16 cellular contexts compared by ENCODE assay signal in the genomic region with DNA sequence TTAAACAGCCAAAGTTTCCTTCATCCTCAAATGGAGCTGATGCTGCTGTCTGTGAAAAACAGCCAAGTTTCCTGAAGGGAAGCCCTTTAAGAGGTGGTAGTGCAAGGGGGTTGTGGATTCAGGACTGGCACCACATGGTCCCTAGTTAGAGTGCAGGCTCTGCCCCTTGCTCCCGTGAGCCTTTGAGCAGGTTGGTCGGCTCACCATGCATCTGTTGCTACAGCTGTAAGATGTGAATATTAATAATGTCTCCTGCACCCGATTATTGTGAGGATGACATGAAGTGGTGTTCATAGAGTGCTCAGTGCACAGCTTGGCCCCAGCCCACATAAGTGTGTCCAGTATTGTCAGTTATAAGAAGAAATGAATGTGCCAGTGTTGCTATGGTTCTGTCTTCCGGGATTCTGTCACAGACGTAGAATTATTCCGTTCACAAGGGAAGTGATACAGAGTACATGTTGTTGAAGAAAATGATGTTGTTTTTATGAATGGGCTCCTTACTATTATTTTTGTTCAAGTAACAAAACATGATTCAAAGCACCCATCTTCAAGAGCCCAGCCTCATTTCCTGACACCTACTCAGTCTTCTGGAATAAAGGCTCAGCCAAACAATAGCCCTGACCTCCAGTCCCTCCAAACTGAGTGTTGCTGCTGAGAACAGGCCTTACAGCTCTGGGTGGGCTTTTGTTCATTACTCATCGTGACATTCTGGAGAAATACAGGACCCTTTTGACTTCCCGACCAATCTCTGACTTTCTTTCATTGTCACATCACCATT. TPM values are rescaled to one million over a fixed set of nuclear protein-coding genes. Genes with fewer than 3 reads are reported as not detected.
DNase-seq lines count a peak whose midpoint lies in the region; ATAC-seq and TF ChIP-seq lines count a peak whose summit lies in the region.
"Had no signal": no experiment of that assay in that cellular context is flagged by ENCODE, and none has a peak within 500 bp of the region (broad histone marks: within the 10 kb centered on the region; RNA-seq: fewer than 3 reads in every experiment).

No MANE protein-coding gene starts in this region.

- TF ChIP-seq CTCF in stomach (IDR thresholded peaks at IDR 0.05), result no peak

- no peak overlapping the region for H2BK15ac ChIP-seq in mesenchymal stem cell (ENCODE audit: low read depth, poor library complexity, severe bottlenecking)

- H3K27ac Mint-ChIP-seq in activated T-helper 17 cell treated with anti-CD3 and anti-CD28 coated beads, Interleukin-2, amount 50 U/mL, for 72 hours, result peak overlapping the region; percentile 28
- H3K27ac Mint-ChIP-seq: activated naive CD8-positive, alpha-beta T cell treated with anti-CD3 and anti-CD28 coated beads, Interleukin-2, amount 10 ng/mL, durations not matched to agents 7 days and 5 days; stimulated activated effector memory CD8-positive, alpha-beta T cell treated with anti-CD3 and anti-CD28 coated beads, Interleukin-12 subunit alpha, Interleukin-12 subunit beta, amount 100 ng/mL, for 72 hours had no signal

- peak overlapping the region in 1 of 2 experiments; percentile 4 for H3K4ac ChIP-seq in mesenchymal stem cell (ENCODE audit: low read depth in 1 of 2, low read length in 2 of 2)

- H3K9ac ChIP-seq in Karpas-422 (ENCODE audit: low read length), result peak overlapping the region; percentile 65
- H3K9ac ChIP-seq in mesenchymal stem cell (ENCODE audit: low read length), result peak overlapping the region; percentile 19

- H3K4me1 ChIP-seq in Karpas-422 (ENCODE audit: low read length) (peaks cover 72% of the 10 kb centered on the region), mesenchymal stem cell (ENCODE audit: control insufficient read depth, insufficient read depth, low read depth, low read length) (peaks cover 10% of the 10 kb centered on the region), stomach (peaks cover 0 to 54% (median 31%) of the 10 kb centered on the region in 4 donors)

- H3K4me3 ChIP-seq in Karpas-422 (ENCODE audit: low read length), result peak overlapping the region; percentile 3
- H3K4me3 ChIP-seq in mesenchymal stem cell (ENCODE audit: insufficient read depth in 1 of 2, low read depth in 1 of 2, low read length in 2 of 2), result no peak overlapping the region
- H3K4me3 ChIP-seq in stomach, result no peak overlapping the region
- H3K4me3 ChIP-seq: coronary artery, SJCRH30 had no signal

- 96% methylated on average over 7 of the region's 8 CpGs for WGBS in mesenchymal stem cell
- WGBS in stomach, 5 donors, result 66 to 80% (median 73%) methylated on average over 8 of the region's 8 CpGs

- no peaks in the 10 kb centered on the region; the same call in 1 of the 2 replicates for H3K36me3 ChIP-seq in Karpas-422 (ENCODE audit: insufficient read depth, low read length)
- H3K36me3 ChIP-seq in mesenchymal stem cell (ENCODE audit: control insufficient read depth in 1 of 2, insufficient read depth in 2 of 2, low read depth in 1 of 2, low read length in 2 of 2), result no peaks in the 10 kb centered on the region
- H3K36me3 ChIP-seq in stomach, result no peaks in the 10 kb centered on the region
- H3K36me3 ChIP-seq: SJCRH30 had no signal

- H3K79me1 ChIP-seq in mesenchymal stem cell (replicated peaks; ENCODE audit: low read length, poor library complexity, severe bottlenecking), result peaks cover 13% of the 10 kb centered on the region

- H3K4me2 ChIP-seq in Karpas-422 (ENCODE audit: low read depth, low read length, poor library complexity, severe bottlenecking) (peak overlapping the region; percentile 97), mesenchymal stem cell (ENCODE audit: low read length, poor library complexity, severe bottlenecking) (no peak overlapping the region)

- peak overlapping the region; percentile 3 to 54 for H3K18ac ChIP-seq in mesenchymal stem cell (ENCODE audit: low read depth in 1 of 2, low read length in 2 of 2)

- no peaks in the 10 kb centered on the region for H4K20me1 ChIP-seq in Karpas-422 (ENCODE audit: insufficient read depth, low read depth, low read length)

- H3K27me3 Mint-ChIP-seq in activated T-helper 17 cell treated with anti-CD3 and anti-CD28 coated beads, Interleukin-2, amount 50 U/mL, for 72 hours, result peaks cover 13% of the 10 kb centered on the region

- peak overlapping the region; percentile 58 for H3K4me3 Mint-ChIP-seq in activated T-helper 17 cell treated with anti-CD3 and anti-CD28 coated beads, Interleukin-2, amount 50 U/mL, for 72 hours
- H3K4me3 Mint-ChIP-seq: activated naive CD8-positive, alpha-beta T cell treated with anti-CD3 and anti-CD28 coated beads, Interleukin-2, amount 10 ng/mL, durations not matched to agents 7 days and 5 days; stimulated activated effector memory CD8-positive, alpha-beta T cell treated with anti-CD3 and anti-CD28 coated beads, Interleukin-12 subunit alpha, Interleukin-12 subunit beta, amount 100 ng/mL, for 72 hours had no signal

- H3K14ac ChIP-seq in mesenchymal stem cell (ENCODE audit: low read length in 2 of 2), result no peak overlapping the region

- H3K27ac ChIP-seq in Karpas-422 (ENCODE audit: low read length), result peak overlapping the region; percentile 99
- H3K27ac ChIP-seq in mesenchymal stem cell (ENCODE audit: low read length, poor library complexity, severe bottlenecking), result no peak overlapping the region
- H3K27ac ChIP-seq in stomach, result peak overlapping the region in 3 of 5 donors; percentile 81 to 87 (median 86)
- H3K27ac ChIP-seq: SJCRH30 had no signal

- TF ChIP-seq POLR2A in stomach (IDR thresholded peaks at IDR 0.05), result no peak

- H2AFZ ChIP-seq in Karpas-422 (ENCODE audit: low read length) (peak overlapping the region; percentile 77), mesenchymal stem cell (ENCODE audit: low read depth, low read length) (no peak overlapping the region)

- H2AK5ac ChIP-seq in mesenchymal stem cell (ENCODE audit: low read length, severe bottlenecking), result no peak overlapping the region

- peaks cover 34% of the 10 kb centered on the region for H3K4me1 Mint-ChIP-seq in activated T-helper 17 cell treated with anti-CD3 and anti-CD28 coated beads, Interleukin-2, amount 50 U/mL, for 72 hours

- H3K27me3 ChIP-seq in Karpas-422 (ENCODE audit: low read length) (no peaks in the 10 kb centered on the region), mesenchymal stem cell (ENCODE audit: control insufficient read depth in 1 of 2, insufficient read depth in 1 of 2, low read length in 2 of 2) (no peaks in the 10 kb centered on the region), stomach (no peaks in the 10 kb centered on the region)
- H3K27me3 ChIP-seq: SJCRH30 had no signal

- no peak overlapping the region for H4K91ac ChIP-seq in mesenchymal stem cell (ENCODE audit: low read length)

- intact Hi-C loops in stomach (cut with DNase I; ENCODE audit: low total_unique reads), result no loop called here

- ATAC-seq in activated T-helper 17 cell treated with anti-CD3 and anti-CD28 coated beads, Interleukin-2, amount 50 U/mL, for 72 hours (replicated peaks), result peak; percentile 64
- ATAC-seq: HepG2; stimulated activated effector memory CD8-positive, alpha-beta T cell treated with anti-CD3 and anti-CD28 coated beads, Interleukin-12 subunit alpha, Interleukin-12 subunit beta, amount 100 ng/mL, for 72 hours had no signal

- H3K9me3 Mint-ChIP-seq in activated T-helper 17 cell treated with anti-CD3 and anti-CD28 coated beads, Interleukin-2, amount 50 U/mL, for 72 hours, result no peaks in the 10 kb centered on the region
- H3K9me3 Mint-ChIP-seq: activated naive CD8-positive, alpha-beta T cell treated with anti-CD3 and anti-CD28 coated beads, Interleukin-2, amount 10 ng/mL, durations not matched to agents 7 days and 5 days; stimulated activated effector memory CD8-positive, alpha-beta T cell treated with anti-CD3 and anti-CD28 coated beads, Interleukin-12 subunit alpha, Interleukin-12 subunit beta, amount 100 ng/mL, for 72 hours had no signal

- no peaks in the 10 kb centered on the region for H3K36me3 Mint-ChIP-seq in activated T-helper 17 cell treated with anti-CD3 and anti-CD28 coated beads, Interleukin-2, amount 50 U/mL, for 72 hours (ENCODE audit: low read depth)
- H3K36me3 Mint-ChIP-seq: activated naive CD8-positive, alpha-beta T cell treated with anti-CD3 and anti-CD28 coated beads, Interleukin-2, amount 10 ng/mL, durations not matched to agents 7 days and 5 days; stimulated activated effector memory CD8-positive, alpha-beta T cell treated with anti-CD3 and anti-CD28 coated beads, Interleukin-12 subunit alpha, Interleukin-12 subunit beta, amount 100 ng/mL, for 72 hours had no signal

- no peak overlapping the region for H2BK120ac ChIP-seq in mesenchymal stem cell (ENCODE audit: low read depth, low read length)

- no peaks in the 10 kb centered on the region for H3K9me2 ChIP-seq in Karpas-422 (replicated peaks; ENCODE audit: insufficient read depth, low read length)

- no peak overlapping the region for H4K8ac ChIP-seq in mesenchymal stem cell (ENCODE audit: low read length)

- H3K9me3 ChIP-seq in Karpas-422 (ENCODE audit: low read length) (no peaks in the 10 kb centered on the region), mesenchymal stem cell (ENCODE audit: control insufficient read depth, low read length) (no peaks in the 10 kb centered on the region), stomach (no peaks in the 10 kb centered on the region)
- H3K9me3 ChIP-seq: SJCRH30 had no signal

- H3K79me2 ChIP-seq in Karpas-422 (ENCODE audit: low read length), result peaks cover 37% of the 10 kb centered on the region

- DNase-seq in Karpas-422, result peak; percentile 72
- no peak for DNase-seq in mesenchymal stem cell
- no peak for DNase-seq in stomach
- no peak for DNase-seq in pons (ENCODE audit: low spot score)
- DNase-seq in stimulated activated CD4-positive, alpha-beta T cell treated with anti-CD3 and anti-CD28 coated beads, Interleukin-4, amount 100 ng/mL, for 1 hour, result no peak
- no peak for DNase-seq in stimulated activated naive CD4-positive, alpha-beta T cell (lab: John Stamatoyannopoulos, UW)
- DNase-seq: activated naive CD8-positive, alpha-beta T cell treated with anti-CD3 and anti-CD28 coated beads, Interleukin-2, amount 10 ng/mL, durations not matched to agents 7 days and 5 days; foreskin melanocyte; NCI-H1105; NCI-H526 treated with DMSO at 0.1 percent for 48 hours; SJCRH30; stimulated activated CD4-positive, alpha-beta T cell treated with anti-CD3 and anti-CD28 coated beads, Interleukin-2, amount 100 ng/mL, for 24 hours had no signal

- peak overlapping the region in 1 of 2 experiments; percentile 82 for H2BK12ac ChIP-seq in mesenchymal stem cell (ENCODE audit: low read length in 2 of 2)

- no peak overlapping the region for H2BK5ac ChIP-seq in mesenchymal stem cell (ENCODE audit: low read depth, low read length, poor library complexity, severe bottlenecking)

- H3K23ac ChIP-seq in mesenchymal stem cell (ENCODE audit: low read length in 2 of 2), result no peak overlapping the region

- no peak for TF ChIP-seq EP300 in stomach (IDR thresholded peaks at IDR 0.05)

RNA-seq across cellular contexts. Expression of gene PKIG, which starts 2.9 kb away (rescaled TPM):
- total RNA-seq in Karpas-422 (2014; rRNA removed; shearing (Covaris generic); ENCODE audit: low replicate concordance), result 261 and 285 TPM in 2 replicates
- 10 to 100 TPM in 1 of 2 donors, 1 to 10 TPM in 1; 4.4 to 11.9 TPM for total RNA-seq in activated T-helper 17 cell treated with anti-CD3 and anti-CD28 coated beads, Interleukin-2, amount 50 U/mL, for 72 hours
- polyA plus RNA-seq in mesenchymal stem cell (2013, experiment 1 of 2), result 95.4 TPM
- 96.7 TPM for polyA plus RNA-seq in mesenchymal stem cell (2013, experiment 2 of 2)
- total RNA-seq in stomach, result 100 to 1,000 TPM in 1 of 5 donors, 10 to 100 TPM in 4; 17.4 to 113 (median 41.7) TPM
- 100 to 1,000 TPM in 1 of 3 donors, 10 to 100 TPM in 2; 52.0 to 124 (median 86.9) TPM for polyA plus RNA-seq in stomach

RNA-seq across cellular contexts. Expression of gene SERINC3, which starts 57.6 kb away (rescaled TPM):
- 63.2 and 84.8 TPM in 2 replicates for total RNA-seq in Karpas-422 (2014; rRNA removed; shearing (Covaris generic); ENCODE audit: low replicate concordance)
- total RNA-seq in activated T-helper 17 cell treated with anti-CD3 and anti-CD28 coated beads, Interleukin-2, amount 50 U/mL, for 72 hours, result 10 to 100 TPM; 68.7 to 86.8 TPM
- 154 TPM for polyA plus RNA-seq in mesenchymal stem cell (2013, experiment 1 of 2)
- polyA plus RNA-seq in mesenchymal stem cell (2013, experiment 2 of 2), result 162 TPM
- 100 to 1,000 TPM in 1 of 5 donors, 10 to 100 TPM in 3, 1 to 10 TPM in 1; 9.6 to 109 (median 84.6) TPM for total RNA-seq in stomach
- polyA plus RNA-seq in stomach, result 10 to 100 TPM; 17.4 to 25.0 (median 24.0) TPM
